Comparison of ENCODE assay signal across 14 cellular contexts in the genomic region with DNA sequence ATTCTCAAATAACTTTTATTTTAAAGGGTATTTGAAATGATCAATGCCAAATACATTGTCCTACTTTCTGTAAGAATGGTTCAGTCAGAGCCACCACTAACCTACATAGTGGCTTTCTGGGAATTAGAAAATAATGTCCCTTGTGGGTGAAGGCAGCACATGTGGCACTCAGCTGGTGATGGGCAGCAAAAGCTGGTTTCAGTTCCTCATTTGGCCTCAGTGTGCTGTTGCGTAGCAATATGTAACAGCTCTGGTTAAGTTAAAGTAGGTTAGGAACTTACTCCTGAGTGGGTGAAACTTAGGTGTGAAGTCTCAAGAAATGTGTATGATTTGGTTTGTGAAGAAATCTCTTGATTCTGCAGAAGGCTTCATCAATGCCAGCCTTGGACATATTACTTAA.
DNase-seq lines count a peak whose midpoint lies in the region; ATAC-seq and FAIRE-seq lines count a peak whose summit lies in the region.
"Had no signal": no experiment of that assay in that cellular context is flagged by ENCODE, and none has a peak within 500 bp of the region (broad histone marks: within the 10 kb centered on the region; RNA-seq: fewer than 3 reads in every experiment).

No MANE protein-coding gene starts in this region.

- H3K4me1 ChIP-seq in small intestine (ENCODE audit: control insufficient read depth in 2 of 2, insufficient read depth in 1 of 2, low read depth in 1 of 2, low read length in 1 of 2), result no peaks in the 10 kb centered on the region

- no peaks in the 10 kb centered on the region for H3K9me3 ChIP-seq in small intestine (ENCODE audit: control insufficient read depth, low read depth)
- H3K9me3 ChIP-seq: mucosa of descending colon had no signal

- no peaks in the 10 kb centered on the region for H3K27me3 ChIP-seq in small intestine (ENCODE audit: control insufficient read depth in 2 of 2, insufficient read depth in 2 of 2, low read length in 2 of 2)

- POLR2A ChIA-PET in naive thymus-derived CD8-positive, alpha-beta T cell (lab: Charles Lee), result no interaction called here

- ATAC-seq in HG02763 (IDR thresholded peaks at IDR 0.05; ENCODE audit: unreplicated experiment) (peak; percentile 98), HG03575 (IDR thresholded peaks at IDR 0.05; ENCODE audit: extremely low read depth, insufficient number of reproducible peaks, low FRiP score, unreplicated experiment) (peak; percentile 89)
- peak; percentile 82 to 92 for ATAC-seq in stimulated activated naive B cell treated with anti-CD40 and anti-IgM and Interleukin-4, amounts not matched to agents 10 μg/mL and 1 μg/mL and 100 μg/mL, for 72 hours (replicated peaks)
- no peak for ATAC-seq in naive thymus-derived CD8-positive, alpha-beta T cell
- ATAC-seq in activated T-helper 17 cell treated with anti-CD3 and anti-CD28 coated beads, Interleukin-2, amount 50 U/mL, for 72 hours (replicated peaks), result no peak
- ATAC-seq: mucosa of descending colon had no signal

- H3K27ac Mint-ChIP-seq in stimulated activated naive B cell treated with anti-CD40 and anti-IgM and Interleukin-4, amounts not matched to agents 10 μg/mL and 1 μg/mL and 100 μg/mL, for 72 hours, result no peak overlapping the region
- H3K27ac Mint-ChIP-seq in naive thymus-derived CD8-positive, alpha-beta T cell, result no peak overlapping the region
- H3K27ac Mint-ChIP-seq in activated T-helper 17 cell treated with anti-CD3 and anti-CD28 coated beads, Interleukin-2, amount 50 U/mL, for 72 hours, result no peak overlapping the region
- H3K27ac Mint-ChIP-seq: HFFc6 had no signal

- DNase-seq in GM19238 (ENCODE audit: insufficient read length, low spot score), result peak; percentile 15
- no peak for DNase-seq in stimulated activated naive B cell treated with anti-CD40 and anti-IgM and Interleukin-4, amounts not matched to agents 10 μg/mL and 1 μg/mL and 100 μg/mL, for 72 hours
- no peak for DNase-seq in naive thymus-derived CD8-positive, alpha-beta T cell
- DNase-seq in activated CD8-positive, alpha-beta memory T cell treated with anti-CD3 and anti-CD28 coated beads, Interleukin-2, amount 50 U/mL, for 4 hours, result no peak
- no peak for DNase-seq in small intestine
- DNase-seq: glutamatergic neuron, HFFc6, NCI-H187, SW 1271 had no signal

- peaks cover 4 to 5% of the 10 kb centered on the region in 2 donors for H3K27me3 Mint-ChIP-seq in stimulated activated naive B cell treated with anti-CD40 and anti-IgM and Interleukin-4, amounts not matched to agents 10 μg/mL and 1 μg/mL and 100 μg/mL, for 72 hours
- H3K27me3 Mint-ChIP-seq in naive thymus-derived CD8-positive, alpha-beta T cell, result peaks cover 6 to 38% (median 10%) of the 10 kb centered on the region in 5 donors
- peaks cover 9% of the 10 kb centered on the region for H3K27me3 Mint-ChIP-seq in activated T-helper 17 cell treated with anti-CD3 and anti-CD28 coated beads, Interleukin-2, amount 50 U/mL, for 72 hours

- H3K4me3 ChIP-seq in small intestine (ENCODE audit: low read depth in 1 of 2, low read length in 2 of 2), result no peak overlapping the region
- H3K4me3 ChIP-seq: mucosa of descending colon had no signal

- H3K4me3 Mint-ChIP-seq in stimulated activated naive B cell treated with anti-CD40 and anti-IgM and Interleukin-4, amounts not matched to agents 10 μg/mL and 1 μg/mL and 100 μg/mL, for 72 hours, result no peak overlapping the region
- H3K4me3 Mint-ChIP-seq in naive thymus-derived CD8-positive, alpha-beta T cell, result no peak overlapping the region
- H3K4me3 Mint-ChIP-seq in activated T-helper 17 cell treated with anti-CD3 and anti-CD28 coated beads, Interleukin-2, amount 50 U/mL, for 72 hours, result no peak overlapping the region
- H3K4me3 Mint-ChIP-seq: central memory CD8-positive, alpha-beta T cell; HFFc6 had no signal

- no peaks in the 10 kb centered on the region for H3K36me3 Mint-ChIP-seq in stimulated activated naive B cell treated with anti-CD40 and anti-IgM and Interleukin-4, amounts not matched to agents 10 μg/mL and 1 μg/mL and 100 μg/mL, for 72 hours
- H3K36me3 Mint-ChIP-seq in naive thymus-derived CD8-positive, alpha-beta T cell, result peaks cover 0 to 6% (median 0%) of the 10 kb centered on the region in 3 donors
- H3K36me3 Mint-ChIP-seq in activated T-helper 17 cell treated with anti-CD3 and anti-CD28 coated beads, Interleukin-2, amount 50 U/mL, for 72 hours (ENCODE audit: low read depth), result no peaks in the 10 kb centered on the region

- no peak for FAIRE-seq in small intestine (lab: Jason Lieb, UNC)

- H3K9me3 Mint-ChIP-seq in stimulated activated naive B cell treated with anti-CD40 and anti-IgM and Interleukin-4, amounts not matched to agents 10 μg/mL and 1 μg/mL and 100 μg/mL, for 72 hours, result peaks cover 0 to 4% of the 10 kb centered on the region in 2 donors
- H3K9me3 Mint-ChIP-seq in naive thymus-derived CD8-positive, alpha-beta T cell, result peaks cover 0 to 13% (median 5%) of the 10 kb centered on the region in 9 donors
- no peaks in the 10 kb centered on the region for H3K9me3 Mint-ChIP-seq in activated T-helper 17 cell treated with anti-CD3 and anti-CD28 coated beads, Interleukin-2, amount 50 U/mL, for 72 hours
- H3K9me3 Mint-ChIP-seq: central memory CD8-positive, alpha-beta T cell; HFFc6 had no signal

- H3K27ac ChIP-seq in small intestine (ENCODE audit: low read depth in 1 of 2, low read length in 1 of 2), result no peak overlapping the region

- 65 to 89% (median 72%) methylated on average over 1 of the region's 1 CpG for WGBS in small intestine, 3 donors

- no peaks in the 10 kb centered on the region for H3K36me3 ChIP-seq in small intestine (ENCODE audit: control insufficient read depth in 2 of 2, insufficient read depth in 2 of 2, low read length in 2 of 2)

- no peaks in the 10 kb centered on the region for H3K4me1 Mint-ChIP-seq in stimulated activated naive B cell treated with anti-CD40 and anti-IgM and Interleukin-4, amounts not matched to agents 10 μg/mL and 1 μg/mL and 100 μg/mL, for 72 hours
- H3K4me1 Mint-ChIP-seq in naive thymus-derived CD8-positive, alpha-beta T cell, result no peaks in the 10 kb centered on the region
- H3K4me1 Mint-ChIP-seq in activated T-helper 17 cell treated with anti-CD3 and anti-CD28 coated beads, Interleukin-2, amount 50 U/mL, for 72 hours, result no peaks in the 10 kb centered on the region
- H3K4me1 Mint-ChIP-seq: central memory CD8-positive, alpha-beta T cell had no signal

Comparison
In these comparisons a context has a peak if more than half of its experiments do, and no peak if none do; other contexts are left out.
1. ATAC-seq: peak in HG02763 (single experiment), HG03575 (single experiment) and stimulated activated naive B cell treated with anti-CD40 and anti-IgM and Interleukin-4, amounts not matched to agents 10 μg/mL and 1 μg/mL and 100 μg/mL, for 72 hours (2 of 2); none in naive thymus-derived CD8-positive, alpha-beta T cell (0 of 2) and activated T-helper 17 cell treated with anti-CD3 and anti-CD28 coated beads, Interleukin-2, amount 50 U/mL, for 72 hours (single experiment).